In genomic region chr22:49100764-49101163, GRCh38 we compare ENCODE assay signal across 31 cellular contexts.
"Had no signal": no experiment of that assay in that cellular context is flagged by ENCODE, and none has a peak within 500 bp of the region (broad histone marks: within the 10 kb centered on the region; RNA-seq: fewer than 3 reads in every experiment).

No MANE protein-coding gene starts in this region.

- H3K27me3 ChIP-seq: adrenal gland, SJSA1 had no signal

- H3K9ac ChIP-seq: KMS-11, SK-N-SH had no signal

- H3K36me3 ChIP-seq: adrenal gland, SJSA1, WERI-Rb-1 had no signal

- FAIRE-seq: bronchial epithelial cell had no signal

- DNase-seq: activated CD4-positive, alpha-beta T cell treated with anti-CD3 and anti-CD28 coated beads for 1 hour; activated CD4-positive, alpha-beta T cell treated with anti-CD3 and anti-CD28 coated beads for 48 hours; activated CD4-positive, alpha-beta T cell treated with anti-CD3 and anti-CD28 coated beads, Interleukin-2, amount 50 U/mL, for 4 hours; activated CD4-positive, CD25-positive, alpha-beta regulatory T cell; activated CD8-positive, alpha-beta T cell treated with anti-CD3 and anti-CD28 coated beads for 36 hours; activated effector memory CD4-positive, alpha-beta T cell treated with anti-CD3 and anti-CD28 coated beads, Interleukin-2, amount 50 U/mL, for 16 hours; activated naive CD4-positive, alpha-beta T cell; activated T-cell treated with anti-CD3 and anti-CD28 coated beads, Interleukin-2, amount 50 U/mL, for 1 hour; activated T-cell treated with anti-CD3 and anti-CD28 coated beads, Interleukin-2, amount 50 U/mL, for 72 hours; adrenal gland; caudate nucleus; cerebellar nuclear complex; MM.1S; MV-4-11; NCI-H1092; NCI-H1436 treated with DMSO at 0.1 percent for 48 hours; NCI-H1694 treated with DMSO at 0.1 percent for 48 hours; NCI-H2029; NCI-H345; NCI-H524 treated with DMSO at 0.1 percent for 48 hours; SHP77 treated with DMSO at 0.1 percent for 48 hours; SK-N-SH; T-cell; T-helper 17 cell; WERI-Rb-1 had no signal

- ATAC-seq: activated CD8-positive, alpha-beta T cell treated with anti-CD3 and anti-CD28 coated beads for 36 hours; activated naive CD4-positive, alpha-beta T cell treated with anti-CD3 and anti-CD28 coated beads, Interleukin-2, amount 50 U/mL, for 72 hours; activated T-cell treated with anti-CD3 and anti-CD28 coated beads, Interleukin-2, amount 50 U/mL, for 72 hours; activated T-helper 17 cell treated with anti-CD3 and anti-CD28 coated beads, Interleukin-2, amount 50 U/mL, for 72 hours; Panc1; T-cell; T-helper 17 cell had no signal

- H3K4me3 ChIP-seq: adrenal gland, SJSA1 had no signal

- H3K9me3 ChIP-seq: adrenal gland, SK-N-SH had no signal

- H3K4me1 ChIP-seq: adrenal gland, SJSA1 had no signal

- H3K27ac ChIP-seq: adrenal gland, KMS-11, SJSA1, WERI-Rb-1 had no signal
